2 cellular contexts compared by ENCODE assay signal in the genomic region with DNA sequence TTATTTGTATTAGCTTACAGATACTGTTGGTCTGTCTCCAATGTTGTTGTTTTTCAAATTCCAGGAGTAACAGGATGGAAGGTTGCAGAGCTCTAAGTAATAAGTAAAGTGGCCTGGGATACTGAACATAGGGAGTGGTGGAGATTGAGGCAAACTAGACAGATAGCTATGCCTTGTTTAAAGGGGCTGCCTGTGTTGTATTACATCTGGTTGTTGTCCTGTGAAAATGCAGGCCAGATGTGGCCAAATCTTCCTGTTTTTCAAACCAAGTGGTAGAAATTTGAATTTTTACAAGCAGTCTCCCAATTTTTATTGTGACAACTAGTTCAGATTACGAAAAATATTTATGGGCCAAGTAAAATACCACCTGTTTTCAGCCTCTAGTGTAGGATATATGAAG.
TF ChIP-seq lines count a peak whose summit lies in the region.

No MANE protein-coding gene starts in this region.

TF ChIP-seq in A549, 52 proteins besides CTCF, POLR2A, EP300 and RAD21 (continued from another document):
- TF ChIP-seq, protein P1, sequence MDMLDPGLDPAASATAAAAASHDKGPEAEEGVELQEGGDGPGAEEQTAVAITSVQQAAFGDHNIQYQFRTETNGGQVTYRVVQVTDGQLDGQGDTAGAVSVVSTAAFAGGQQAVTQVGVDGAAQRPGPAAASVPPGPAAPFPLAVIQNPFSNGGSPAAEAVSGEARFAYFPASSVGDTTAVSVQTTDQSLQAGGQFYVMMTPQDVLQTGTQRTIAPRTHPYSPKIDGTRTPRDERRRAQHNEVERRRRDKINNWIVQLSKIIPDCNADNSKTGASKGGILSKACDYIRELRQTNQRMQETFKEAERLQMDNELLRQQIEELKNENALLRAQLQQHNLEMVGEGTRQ (IDR thresholded peaks at IDR 0.05), result no peak
- TF ChIP-seq FOXS1 (CRISPR knock-in tag; IDR thresholded peaks at IDR 0.05), result no peak
- TF ChIP-seq JUNB (IDR thresholded peaks at IDR 0.05), result no peak
- TF ChIP-seq, protein P2, sequence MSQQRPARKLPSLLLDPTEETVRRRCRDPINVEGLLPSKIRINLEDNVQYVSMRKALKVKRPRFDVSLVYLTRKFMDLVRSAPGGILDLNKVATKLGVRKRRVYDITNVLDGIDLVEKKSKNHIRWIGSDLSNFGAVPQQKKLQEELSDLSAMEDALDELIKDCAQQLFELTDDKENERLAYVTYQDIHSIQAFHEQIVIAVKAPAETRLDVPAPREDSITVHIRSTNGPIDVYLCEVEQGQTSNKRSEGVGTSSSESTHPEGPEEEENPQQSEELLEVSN (IDR thresholded peaks at IDR 0.05; ENCODE audit: borderline replicate concordance, low read depth), result no peak
- TF ChIP-seq FOSB (CRISPR knock-in tag; IDR thresholded peaks at IDR 0.05), result no peak
- TF ChIP-seq ZNF302 (CRISPR knock-in tag; IDR thresholded peaks at IDR 0.05), result no peak
- no peak for TF ChIP-seq NPAS2 (CRISPR knock-in tag; IDR thresholded peaks at IDR 0.05; ENCODE audit: borderline replicate concordance)
- TF ChIP-seq TP53 (CRISPR knock-in tag; IDR thresholded peaks at IDR 0.05), result no peak
- no peak for TF ChIP-seq RFX5 (IDR thresholded peaks at IDR 0.05)
- TF ChIP-seq HDAC2 (IDR thresholded peaks at IDR 0.05), result no peak
- TF ChIP-seq BHLHE40 (IDR thresholded peaks at IDR 0.05; ENCODE audit: low read depth, low read length), result no peak
- TF ChIP-seq KDM5A (IDR thresholded peaks at IDR 0.05), result no peak
- no peak for TF ChIP-seq NR3C1 (IDR thresholded peaks at IDR 0.05)
TF ChIP-seq in A549: peak in this region for 0.

TF ChIP-seq in GM12891, 5 proteins besides CTCF, POLR2A, EP300 and RAD21 (continued from another document):
- TF ChIP-seq PAX5 (IDR thresholded peaks at IDR 0.05; ENCODE audit: insufficient read depth, low read length, severe bottlenecking), result no peak
- TF ChIP-seq TAF1 (IDR thresholded peaks at IDR 0.05; ENCODE audit: low read depth, low read length), result no peak
- no peak for TF ChIP-seq POU2F2 (IDR thresholded peaks at IDR 0.05; ENCODE audit: low read depth, low read length)
